Comparison of ENCODE assay signal across 16 cellular contexts in the genomic region with DNA sequence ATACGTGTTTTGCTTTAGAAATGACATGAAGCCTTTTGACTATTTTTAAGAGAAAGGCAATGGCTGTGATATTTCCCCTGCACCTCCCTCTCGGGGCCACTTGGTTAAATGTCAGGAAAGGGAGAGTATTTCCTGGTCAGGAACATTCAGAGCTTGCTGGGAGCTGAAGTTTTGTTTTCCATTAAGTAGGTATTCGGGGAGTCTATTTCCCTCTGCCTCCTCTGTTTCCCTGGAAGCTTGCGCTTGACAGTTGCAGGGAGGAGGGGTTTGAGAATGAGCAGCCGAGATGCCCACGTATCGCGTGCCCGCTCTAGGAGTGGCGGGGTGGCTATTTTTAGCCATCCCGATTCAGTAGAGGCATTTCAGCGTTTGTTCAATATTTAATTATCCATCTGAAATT. TPM values are rescaled to one million over a fixed set of nuclear protein-coding genes. Genes with fewer than 3 reads are reported as not detected.
DNase-seq lines count a peak whose midpoint lies in the region; ATAC-seq and TF ChIP-seq lines count a peak whose summit lies in the region.
"Had no signal": no experiment of that assay in that cellular context is flagged by ENCODE, and none has a peak within 500 bp of the region (broad histone marks: within the 10 kb centered on the region; RNA-seq: fewer than 3 reads in every experiment).

No MANE protein-coding gene starts in this region.

- no peak for TF ChIP-seq EP300 in gastroesophageal sphincter (IDR thresholded peaks at IDR 0.05)

- no peak overlapping the region for H3K9ac ChIP-seq in muscle layer of colon (ENCODE audit: low read length)

- H3K27me3 ChIP-seq in body of pancreas, result no peaks in the 10 kb centered on the region
- H3K27me3 ChIP-seq in gastroesophageal sphincter, result no peaks in the 10 kb centered on the region
- H3K27me3 ChIP-seq in muscle layer of colon (ENCODE audit: control insufficient read depth in 1 of 2, insufficient read depth in 2 of 2, low read length in 2 of 2), result no peaks in the 10 kb centered on the region
- H3K27me3 ChIP-seq: suprapubic skin had no signal

- no peaks in the 10 kb centered on the region for H3K9me3 ChIP-seq in body of pancreas
- no peaks in the 10 kb centered on the region for H3K9me3 ChIP-seq in gastroesophageal sphincter
- no peaks in the 10 kb centered on the region for H3K9me3 ChIP-seq in muscle layer of colon (ENCODE audit: low read length)
- H3K9me3 ChIP-seq: suprapubic skin had no signal

- TF ChIP-seq POLR2A in body of pancreas (IDR thresholded peaks at IDR 0.05) (no peak), gastroesophageal sphincter (IDR thresholded peaks at IDR 0.05) (no peak)

- H3K27ac ChIP-seq in body of pancreas (peak overlapping the region in 3 of 4 donors; percentile 37 to 67 (median 63)), gastroesophageal sphincter (peak overlapping the region in 3 of 4 donors; percentile 67 to 77 (median 68)), muscle layer of colon (ENCODE audit: low read depth, low read length) (peak overlapping the region; percentile 31), substantia nigra (ENCODE audit: low read depth, low read length, poor library complexity, severe bottlenecking) (peak overlapping the region; percentile 4)
- H3K27ac ChIP-seq: C4-2B, suprapubic skin had no signal

- DNase-seq in body of pancreas (no peak), substantia nigra (lab: John Stamatoyannopoulos, UW) (peak in 3 of 49 donors; percentile 19 to 65 (median 35)), NCI-H1048 (lab: John Stamatoyannopoulos, UW) (no peak), D341Med (ENCODE audit: low spot score) (no peak), glomerular visceral epithelial cell (ENCODE audit: extremely low spot score) (no peak)
- DNase-seq: activated CD4-positive, alpha-beta T cell treated with anti-CD3 and anti-CD28 coated beads, Interleukin-2, amount 50 U/mL, for 1 hour; immature natural killer cell; NCI-H187; NCI-H510A treated with DMSO at 0.1 percent for 48 hours; T1000 had no signal

- H3K4me3 ChIP-seq in body of pancreas, result no peak overlapping the region
- H3K4me3 ChIP-seq in gastroesophageal sphincter, result peak overlapping the region in 1 of 2 donors; percentile 8
- peak overlapping the region in 1 of 2 donors; percentile 22 for H3K4me3 ChIP-seq in muscle layer of colon (ENCODE audit: low read depth in 1 of 2, low read length in 2 of 2)
- H3K4me3 ChIP-seq: suprapubic skin had no signal

- peak; percentile 60 for ATAC-seq in body of pancreas
- peak; percentile 68 for ATAC-seq in gastroesophageal sphincter
- ATAC-seq in HG02870 (IDR thresholded peaks at IDR 0.05; ENCODE audit: unreplicated experiment), result no peak
- ATAC-seq: activated naive CD4-positive, alpha-beta T cell treated with anti-CD3 and anti-CD28 coated beads, Interleukin-2, amount 50 U/mL, for 72 hours had no signal

- TF ChIP-seq CTCF in body of pancreas (IDR thresholded peaks at IDR 0.05) (peak in 4 of 7 experiments; percentile 20 to 32 (median 29)), gastroesophageal sphincter (IDR thresholded peaks at IDR 0.05) (peak in 2 of 4 experiments; percentile 33 to 34)

- 22 to 32% methylated on average over 12 of the region's 12 CpGs for WGBS in body of pancreas, 2 donors
- WGBS in gastroesophageal sphincter (ENCODE audit: low coverage in 1 of 2), 2 donors, result 18 to 35% methylated on average over 3 to 12 of the region's 12 CpGs

- H3K4me1 ChIP-seq in body of pancreas (peaks cover 48% of the 10 kb centered on the region), gastroesophageal sphincter (peaks cover 0 to 95% (median 18%) of the 10 kb centered on the region in 3 donors), muscle layer of colon (ENCODE audit: insufficient read depth, low read length) (peaks cover 25% of the 10 kb centered on the region)
- H3K4me1 ChIP-seq: suprapubic skin had no signal

- intact Hi-C loops in body of pancreas (cut with DNase I), result loop anchor here (5.0 kb wide), 1 partner anchor 49 kb away; no protein-coding TSS in a partner anchor

- no peaks in the 10 kb centered on the region for H3K36me3 ChIP-seq in body of pancreas (replicated peaks in 1 of 2; ENCODE audit: insufficient read depth in 1 of 2, low read depth in 2 of 2)
- no peaks in the 10 kb centered on the region for H3K36me3 ChIP-seq in gastroesophageal sphincter
- H3K36me3 ChIP-seq in muscle layer of colon (ENCODE audit: insufficient read depth, low read length), result no peaks in the 10 kb centered on the region
- H3K36me3 ChIP-seq: suprapubic skin had no signal

RNA-seq across cellular contexts. Expression of a gene that starts 6.7 kb away (rescaled TPM):
- total RNA-seq in body of pancreas (10 to 100 TPM; 25.2 to 34.9 TPM), gastroesophageal sphincter (10 to 100 TPM; 42.0 to 93.4 (median 47.9) TPM)

Comparison
In these comparisons a context has a peak if more than half of its experiments do, and no peak if none do; other contexts are left out.
1. H3K27ac ChIP-seq: peak in every context shown above with its lines; median percentile 68 in gastroesophageal sphincter; 63 in body of pancreas; 31 in muscle layer of colon; 4 in substantia nigra.